Comparison of ENCODE assay signal across 8 cellular contexts in the genomic region with DNA sequence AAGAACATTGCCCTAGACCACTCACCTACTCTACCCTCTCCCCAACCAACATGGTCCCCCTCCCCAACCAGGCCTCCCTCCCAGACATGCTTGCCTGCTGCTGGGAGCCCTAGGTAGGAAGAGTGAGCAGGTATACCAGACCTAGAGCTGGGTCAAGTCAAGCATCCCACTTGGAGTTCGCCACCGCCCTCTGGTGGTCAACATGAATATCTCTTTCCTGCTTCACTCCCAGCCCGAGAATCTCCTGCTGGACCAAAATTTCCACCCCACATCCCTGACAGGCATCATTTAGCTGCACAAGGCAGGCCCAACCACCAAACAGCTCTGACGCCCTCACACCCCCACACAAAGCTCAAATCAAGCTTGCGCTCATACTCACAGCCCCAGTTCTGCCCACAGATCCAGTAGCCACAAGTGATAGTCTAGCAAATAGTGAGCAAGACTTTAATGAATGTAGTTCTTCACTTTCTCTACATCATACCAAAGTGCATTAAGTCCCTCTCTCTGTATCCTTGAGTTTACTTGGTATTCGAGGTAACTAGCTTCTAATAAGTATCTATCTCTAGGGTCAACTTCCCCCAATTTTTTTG.
DNase-seq lines count a peak whose midpoint lies in the region; ATAC-seq and TF ChIP-seq lines count a peak whose summit lies in the region.

No MANE protein-coding gene starts in this region.

- peaks cover 7 to 13% of the 10 kb centered on the region in 2 donors for H3K4me1 ChIP-seq in lung (ENCODE audit: control insufficient read depth in 2 of 2, insufficient read depth in 2 of 2, low read length in 2 of 2)

- TF ChIP-seq CTCF in dorsolateral prefrontal cortex (IDR thresholded peaks at IDR 0.05 in 54 of 56, conservative IDR thresholded peaks at IDR 0.05 in 2 of 56; ENCODE audit: low read depth in 1 of 56, partially characterized antibody in 56 of 56): peak; percentile 69 to 92 (median 86)
- peak; percentile 36 for TF ChIP-seq CTCF in lung (IDR thresholded peaks at IDR 0.05; ENCODE audit: control extremely low read depth, extremely low read depth)

- H3K36me3 ChIP-seq in lung (ENCODE audit: control insufficient read depth in 2 of 2, insufficient read depth in 2 of 2, low read length in 2 of 2): peaks cover 43 to 58% of the 10 kb centered on the region in 2 donors

- intact Hi-C loops in dorsolateral prefrontal cortex (cut with DNase I): loop anchor here (1.0 to 5.0 kb wide), 6 partner anchors 50 to 102 kb away; no protein-coding TSS in a partner anchor

- H3K9me3 ChIP-seq in lung (ENCODE audit: control insufficient read depth in 2 of 2, insufficient read depth in 1 of 2, low read length in 1 of 2): no peaks in the 10 kb centered on the region

- ATAC-seq in HG02798 (IDR thresholded peaks at IDR 0.05; ENCODE audit: poor library complexity, unreplicated experiment): peak; percentile 80
- no peak for ATAC-seq in lung (ENCODE audit: insufficient read depth, low FRiP score)
- ATAC-seq in GM21526 (IDR thresholded peaks at IDR 0.05; ENCODE audit: low FRiP score, unreplicated experiment): no peak

- WGBS in lung, 2 donors: 30 to 31% methylated on average over 6 of the region's 6 CpGs

- H3K4me3 ChIP-seq in dorsolateral prefrontal cortex: no peak overlapping the region
- H3K4me3 ChIP-seq in lung: no peak overlapping the region

- H3K27ac ChIP-seq in dorsolateral prefrontal cortex: peak overlapping the region in 4 of 59 donors; percentile 10 to 19 (median 13)
- peak overlapping the region in 1 of 2 donors; percentile 66 for H3K27ac ChIP-seq in lung (ENCODE audit: low read depth in 1 of 2, low read length in 1 of 2)

- H3K27me3 ChIP-seq in dorsolateral prefrontal cortex (no peaks in the 10 kb centered on the region), lung (ENCODE audit: control insufficient read depth, insufficient read depth) (no peaks in the 10 kb centered on the region)

- DNase-seq in DMS53 treated with DMSO at 0.1 percent for 48 hours (lab: John Stamatoyannopoulos, UW; ENCODE audit: unreplicated experiment) (peak; percentile 47), NCI-H345 treated with DMSO at 0.1 percent for 48 hours (lab: John Stamatoyannopoulos, UW; ENCODE audit: unreplicated experiment) (peak; percentile 24), dorsolateral prefrontal cortex (peak; percentile 51 to 86 (median 65)), lung (ENCODE audit: low spot score) (peak; percentile 76)
- peak; percentile 40 to 42 for DNase-seq in activated CD4-positive, alpha-beta T cell treated with anti-CD3 and anti-CD28 coated beads, Interleukin-2, amount 50 U/mL, for 4 hours
- peak; percentile 37 for DNase-seq in stimulated activated CD8-positive, alpha-beta memory T cell treated with anti-CD3 and anti-CD28 coated beads, Interleukin-15, amount 100 ng/mL, for 1 hour (ENCODE audit: low read depth)

Comparison
In these comparisons a context has a peak if more than half of its experiments do, and no peak if none do; other contexts are left out.
1. DNase-seq: peak in every context shown above with its lines; median percentile 76 in lung; 65 in dorsolateral prefrontal cortex; 47 in DMS53 treated with DMSO at 0.1 percent for 48 hours; 41 in activated CD4-positive, alpha-beta T cell treated with anti-CD3 and anti-CD28 coated beads, Interleukin-2, amount 50 U/mL, for 4 hours; 37 in stimulated activated CD8-positive, alpha-beta memory T cell treated with anti-CD3 and anti-CD28 coated beads, Interleukin-15, amount 100 ng/mL, for 1 hour; 24 in NCI-H345 treated with DMSO at 0.1 percent for 48 hours.